ENCODE assay signal across 9 cellular contexts in the genomic region with DNA sequence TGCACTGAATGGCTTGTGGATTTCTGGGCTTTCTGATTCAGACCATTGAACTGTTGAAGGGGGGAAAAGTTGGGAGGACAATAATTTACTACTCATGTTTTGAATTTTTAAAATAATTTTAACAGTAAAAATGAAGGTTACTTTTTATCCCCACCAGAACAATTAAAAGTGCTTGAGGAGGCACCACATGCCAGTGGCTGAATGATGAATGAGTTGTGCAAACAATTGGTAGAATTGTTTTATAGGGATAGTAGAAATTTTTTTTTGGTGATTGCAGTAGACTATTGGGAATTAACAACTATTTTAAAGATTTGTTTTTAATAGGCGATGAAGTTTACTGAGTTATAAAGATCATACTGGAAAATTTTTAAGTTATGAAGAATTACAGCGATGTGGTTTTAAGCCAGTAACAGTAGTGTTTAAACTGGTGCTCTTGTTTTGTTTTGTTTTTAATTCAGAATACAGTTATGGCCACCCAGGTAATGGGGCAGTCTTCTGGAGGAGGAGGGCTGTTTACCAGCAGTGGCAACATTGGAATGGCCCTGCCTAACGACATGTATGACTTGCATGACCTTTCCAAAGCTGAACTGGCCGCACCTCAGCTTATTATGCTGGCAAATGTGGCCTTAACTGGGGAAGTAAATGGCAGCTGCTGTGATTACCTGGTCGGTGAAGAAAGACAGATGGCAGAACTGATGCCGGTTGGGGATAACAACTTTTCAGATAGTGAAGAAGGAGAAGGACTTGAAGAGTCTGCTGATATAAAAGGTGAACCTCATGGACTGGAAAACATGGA. TPM values are rescaled to one million over a fixed set of nuclear protein-coding genes. Genes with fewer than 3 reads are reported as not detected.
DNase-seq lines count a peak whose midpoint lies in the region; ATAC-seq and TF ChIP-seq lines count a peak whose summit lies in the region.
"Had no signal": no experiment of that assay in that cellular context is flagged by ENCODE, and none has a peak within 500 bp of the region (broad histone marks: within the 10 kb centered on the region; RNA-seq: fewer than 3 reads in every experiment).

No MANE protein-coding gene starts in this region.

- H3K27me3 ChIP-seq in GM06990 (replicated peaks; ENCODE audit: control insufficient read depth, insufficient read depth, low read length), result no peaks in the 10 kb centered on the region; the same call in none of the 2 replicates
- no peaks in the 10 kb centered on the region for H3K27me3 ChIP-seq in endodermal cell (ENCODE audit: control insufficient read depth, insufficient read depth, low read length, poor library complexity, severe bottlenecking)
- H3K27me3 ChIP-seq: adrenal gland had no signal

- peaks cover 32% of the 10 kb centered on the region for H3K36me3 Mint-ChIP-seq in endodermal cell (ENCODE audit: low read depth)
- peaks cover 12% of the 10 kb centered on the region for H3K36me3 Mint-ChIP-seq in progenitor cell of endocrine pancreas (ENCODE audit: insufficient read depth)

- H3K4me3 Mint-ChIP-seq in endodermal cell (peak overlapping the region; percentile 93), progenitor cell of endocrine pancreas (ENCODE audit: low read depth) (peak overlapping the region; percentile 99)

- H3K4me1 ChIP-seq in OCI-LY7 (ENCODE audit: insufficient read depth, low read length, poor library complexity, severe bottlenecking), result peaks cover 55% of the 10 kb centered on the region
- no peaks in the 10 kb centered on the region for H3K4me1 ChIP-seq in endodermal cell (ENCODE audit: control insufficient read depth, insufficient read depth, low read length)

- peaks cover 4% of the 10 kb centered on the region for H3K27me3 Mint-ChIP-seq in endodermal cell (ENCODE audit: insufficient read depth)
- H3K27me3 Mint-ChIP-seq in progenitor cell of endocrine pancreas, result peaks cover 18% of the 10 kb centered on the region

- CTCF ChIA-PET in OCI-LY7 (lab: Charles Lee; ENCODE audit: unreplicated experiment) (no interaction called here), GM10248 (lab: Yijun Ruan, JAX) (interaction anchor here (4.2 kb wide), 1 partner anchor 67 kb away, joined by 26 read pairs; a partner anchor contains a TSS)

- H3K4me2 ChIP-seq in OCI-LY7 (ENCODE audit: low read length), result peak overlapping the region; percentile 82

- H3K27ac Mint-ChIP-seq in endodermal cell (peak overlapping the region; percentile 98), progenitor cell of endocrine pancreas (peak overlapping the region; percentile 100)

- peak overlapping the region; percentile 94 for H3K9ac ChIP-seq in endodermal cell (ENCODE audit: extremely low read depth, low read length, poor library complexity, severe bottlenecking)

- TF ChIP-seq CTCF in GM06990 (IDR thresholded peaks at IDR 0.05; ENCODE audit: insufficient read depth, low read length, poor library complexity, severe bottlenecking) (no peak), OCI-LY7 (conservative IDR thresholded peaks at IDR 0.05; ENCODE audit: low read length) (no peak), endodermal cell (conservative IDR thresholded peaks at IDR 0.05) (no peak), progenitor cell of endocrine pancreas (IDR thresholded peaks at IDR 0.05; ENCODE audit: unreplicated experiment) (no peak), GM10248 (IDR thresholded peaks at IDR 0.05; ENCODE audit: control extremely low read depth, extremely low read depth, low read depth, missing control alignments) (no peak)

- H4K20me1 ChIP-seq in OCI-LY7 (ENCODE audit: insufficient read depth, low read length), result no peaks in the 10 kb centered on the region

- no peaks in the 10 kb centered on the region for H3K9me2 ChIP-seq in OCI-LY7 (ENCODE audit: insufficient read depth, low read length)

- H2AFZ ChIP-seq in OCI-LY7 (ENCODE audit: low read length), result peak overlapping the region; percentile 67; the same call in 1 of the 2 replicates

- H3K36me3 ChIP-seq in GM06990 (ENCODE audit: control insufficient read depth, insufficient read depth, low read length), result no peaks in the 10 kb centered on the region
- H3K36me3 ChIP-seq in OCI-LY7 (ENCODE audit: insufficient read depth, low read length), result peaks cover 44% of the 10 kb centered on the region
- peaks cover 27% of the 10 kb centered on the region for H3K36me3 ChIP-seq in endodermal cell (ENCODE audit: control insufficient read depth, insufficient read depth, low read length)
- H3K36me3 ChIP-seq: adrenal gland had no signal

- WGBS in endodermal cell (ENCODE audit: insufficient coverage in 1 of 2, insufficient read length in 1 of 2), 2 experiments, result 74 to 78% methylated on average over 6 of the region's 6 CpGs

- DNase-seq in GM06990 (ENCODE audit: extremely low read depth, insufficient read length) (no peak), OCI-LY7 (ENCODE audit: low spot score) (peak; percentile 16), endodermal cell (no peak), progenitor cell of endocrine pancreas (ENCODE audit: low spot score, unreplicated experiment) (no peak), NCI-H1417 (lab: John Stamatoyannopoulos, UW) (no peak), COLO668 (lab: John Stamatoyannopoulos, UW; ENCODE audit: unreplicated experiment) (no peak), GM10248 (ENCODE audit: extremely low spot score) (no peak)
- DNase-seq: adrenal gland had no signal

- POLR2A ChIA-PET in OCI-LY7 (lab: Charles Lee) (interaction anchor here (0.6 to 3.9 kb wide), 5 partner anchors 39 to 523 kb away, joined by 3 to 43 read pairs (median 3); a partner anchor contains a TSS), GM10248 (lab: Yijun Ruan, JAX) (interaction anchor here (3.7 kb wide), 1 partner anchor 67 kb away, joined by 25 read pairs; a partner anchor contains a TSS)

- peaks cover 62% of the 10 kb centered on the region for H3K79me2 ChIP-seq in OCI-LY7 (ENCODE audit: insufficient read depth, low read depth, low read length)

- intact Hi-C loops in OCI-LY7 (cut with micrococcal nuclease; ENCODE audit: unreplicated experiment), result no loop called here

- peaks cover 30% of the 10 kb centered on the region for H3K4me1 Mint-ChIP-seq in endodermal cell
- H3K4me1 Mint-ChIP-seq in progenitor cell of endocrine pancreas (ENCODE audit: low read depth), result peaks cover 31% of the 10 kb centered on the region

- no peaks in the 10 kb centered on the region for H3K9me3 ChIP-seq in OCI-LY7 (ENCODE audit: low read length)
- H3K9me3 ChIP-seq in endodermal cell (ENCODE audit: control insufficient read depth, low read length), result no peaks in the 10 kb centered on the region
- H3K9me3 ChIP-seq: adrenal gland had no signal

- H3K9me3 Mint-ChIP-seq in endodermal cell (no peaks in the 10 kb centered on the region), progenitor cell of endocrine pancreas (ENCODE audit: low read depth) (no peaks in the 10 kb centered on the region)

- peak overlapping the region; percentile 86 for H3K4me3 ChIP-seq in GM06990 (replicated peaks; ENCODE audit: low read depth, low read length)
- H3K4me3 ChIP-seq in OCI-LY7 (ENCODE audit: low read depth, low read length, poor library complexity, severe bottlenecking), result peak overlapping the region; percentile 84
- peak overlapping the region; percentile 99 for H3K4me3 ChIP-seq in endodermal cell (ENCODE audit: low read length)

- H3K27ac ChIP-seq in OCI-LY7 (ENCODE audit: low read depth, low read length, poor library complexity, severe bottlenecking), result peak overlapping the region; percentile 89
- no peak overlapping the region for H3K27ac ChIP-seq in endodermal cell (ENCODE audit: low read depth, low read length)

- ATAC-seq in HG03457 (IDR thresholded peaks at IDR 0.05; ENCODE audit: unreplicated experiment), result no peak

- BruUV-seq in OCI-LY7 (replicated peaks; lab: Mats Ljungman, UMichigan), result no TSS peak

RNA-seq across cellular contexts. Expression of a gene that starts 2.7 kb away (rescaled TPM):
- 26.7 and 27.3 TPM in 2 replicates for total RNA-seq in OCI-LY7 (2014; rRNA removed; shearing (Covaris generic))
- 39.2 and 41.8 TPM in 2 replicates for total RNA-seq in OCI-LY7 (2022)
- total RNA-seq in endodermal cell, result 10 to 100 TPM; 88.2 to 92.2 TPM
- 27.2 TPM for polyA plus RNA-seq in endodermal cell (2013, experiment 1 of 2)
- polyA plus RNA-seq in endodermal cell (2013, experiment 2 of 2), result 31.7 TPM
- total RNA-seq in progenitor cell of endocrine pancreas, result 92.0 and 95.7 TPM in 2 replicates
